Comparison of ENCODE assay signal across 13 cellular contexts in genomic region chr1:230825804-230826160, GRCh38. TPM values are rescaled to one million over a fixed set of nuclear protein-coding genes. Genes with fewer than 3 reads are reported as not detected.
DNase-seq lines count a peak whose midpoint lies in the region; TF ChIP-seq lines count a peak whose summit lies in the region.
"Had no signal": no experiment of that assay in that cellular context is flagged by ENCODE, and none has a peak within 500 bp of the region (broad histone marks: within the 10 kb centered on the region; RNA-seq: fewer than 3 reads in every experiment).

No MANE protein-coding gene starts in this region.

- no peaks in the 10 kb centered on the region for H3K9me3 Mint-ChIP-seq in osteocyte (ENCODE audit: unreplicated experiment)

- no peaks in the 10 kb centered on the region for H3K27me3 ChIP-seq in adrenal gland
- H3K27me3 ChIP-seq: MG63 had no signal

- H3K36me3 ChIP-seq in adrenal gland (replicated peaks in 1 of 2), result no peaks in the 10 kb centered on the region
- H3K36me3 ChIP-seq: MG63 had no signal

- peak overlapping the region; percentile 59 for H3K27ac ChIP-seq in 22Rv1
- H3K27ac ChIP-seq in adrenal gland, result peak overlapping the region in 2 of 5 donors; percentile 75 to 78

- no peak overlapping the region for H3K4me3 ChIP-seq in adrenal gland
- H3K4me3 ChIP-seq: MG63 had no signal

- peak; percentile 49 for DNase-seq in LHCN-M2 (ENCODE audit: low read depth)
- peak; percentile 42 for DNase-seq in globus pallidus (ENCODE audit: low spot score)
- peak; percentile 76 for DNase-seq in osteocyte (ENCODE audit: extremely low spot score, unreplicated experiment)
- no peak for DNase-seq in adrenal gland
- no peak for DNase-seq in MV-4-11 (lab: John Stamatoyannopoulos, UW)
- DNase-seq in GM13977 (ENCODE audit: low spot score), result no peak
- no peak for DNase-seq in COLO829 (ENCODE audit: low spot score)
- DNase-seq: activated naive CD8-positive, alpha-beta T cell treated with anti-CD3 and anti-CD28 coated beads for 36 hours; effector CD4-positive, alpha-beta T cell; MG63; NCI-H446; RPMI8226 had no signal

- 73 to 90% (median 80%) methylated on average over 3 of the region's 3 CpGs for WGBS in adrenal gland, 4 donors

- H3K4me1 ChIP-seq in adrenal gland (replicated peaks in 1 of 2), result peaks cover 10 to 28% of the 10 kb centered on the region in 2 donors

- H3K9me3 ChIP-seq in adrenal gland (replicated peaks in 1 of 3), result no peaks in the 10 kb centered on the region
- H3K9me3 ChIP-seq: MG63 had no signal

- peaks cover 71% of the 10 kb centered on the region for H3K4me1 Mint-ChIP-seq in osteocyte (ENCODE audit: unreplicated experiment)
- H3K4me1 Mint-ChIP-seq: activated naive CD8-positive, alpha-beta T cell treated with anti-CD3 and anti-CD28 coated beads for 36 hours had no signal

- in situ Hi-C loops in GM13977 (cut with MboI; ENCODE audit: low pct_unique_long_range_greater_than_20kb, low sequenced_read_pairs, unreplicated experiment), result no loop called here

- intact Hi-C loops in adrenal gland (cut with DNase I), result no loop called here

- H3K4me3 Mint-ChIP-seq in osteocyte (ENCODE audit: unreplicated experiment), result no peak overlapping the region
- H3K4me3 Mint-ChIP-seq: activated naive CD8-positive, alpha-beta T cell treated with anti-CD3 and anti-CD28 coated beads for 36 hours had no signal

- peak overlapping the region; percentile 85 for H3K27ac Mint-ChIP-seq in osteocyte (ENCODE audit: unreplicated experiment)
- H3K27ac Mint-ChIP-seq: activated naive CD8-positive, alpha-beta T cell treated with anti-CD3 and anti-CD28 coated beads for 36 hours had no signal

- H3K36me3 Mint-ChIP-seq in osteocyte (ENCODE audit: unreplicated experiment), result no peaks in the 10 kb centered on the region
- H3K36me3 Mint-ChIP-seq: activated naive CD8-positive, alpha-beta T cell treated with anti-CD3 and anti-CD28 coated beads for 36 hours had no signal

- no peaks in the 10 kb centered on the region for H3K27me3 Mint-ChIP-seq in osteocyte (ENCODE audit: unreplicated experiment)
- H3K27me3 Mint-ChIP-seq: activated naive CD8-positive, alpha-beta T cell treated with anti-CD3 and anti-CD28 coated beads for 36 hours had no signal

- no peak for TF ChIP-seq POLR2A in adrenal gland (IDR thresholded peaks at IDR 0.05)

- TF ChIP-seq CTCF in 22Rv1 (IDR thresholded peaks at IDR 0.05), result no peak
- no peak for TF ChIP-seq CTCF in osteocyte (IDR thresholded peaks at IDR 0.05)
- TF ChIP-seq CTCF in adrenal gland (IDR thresholded peaks at IDR 0.05), result no peak
- no peak for TF ChIP-seq CTCF in GM13977 (IDR thresholded peaks at IDR 0.05; ENCODE audit: extremely low read depth, insufficient read depth, missing control alignments)

RNA-seq across cellular contexts. Expression of gene C1orf198, which starts 42.5 kb away (rescaled TPM):
- total RNA-seq in LHCN-M2 (2014; rRNA removed) (12.7 and 18.0 TPM in 2 replicates), osteocyte (274 and 281 TPM in 2 replicates), adrenal gland (10 to 100 TPM; 18.3 to 59.4 (median 41.4) TPM)
- polyA plus RNA-seq in LHCN-M2 (2012), result 40.0 TPM
- 10 to 100 TPM; 15.2 to 22.8 (median 17.7) TPM for polyA plus RNA-seq in adrenal gland

Comparison
In these comparisons a context has a peak if more than half of its experiments do, and no peak if none do; other contexts are left out.
1. DNase-seq: peak in LHCN-M2 (single experiment), globus pallidus (single experiment) and osteocyte (single experiment); none in adrenal gland (0 of 7), MV-4-11 (single experiment), GM13977 (single experiment) and COLO829 (single experiment).